Comparison of ENCODE assay signal across 24 cellular contexts in the genomic region with DNA sequence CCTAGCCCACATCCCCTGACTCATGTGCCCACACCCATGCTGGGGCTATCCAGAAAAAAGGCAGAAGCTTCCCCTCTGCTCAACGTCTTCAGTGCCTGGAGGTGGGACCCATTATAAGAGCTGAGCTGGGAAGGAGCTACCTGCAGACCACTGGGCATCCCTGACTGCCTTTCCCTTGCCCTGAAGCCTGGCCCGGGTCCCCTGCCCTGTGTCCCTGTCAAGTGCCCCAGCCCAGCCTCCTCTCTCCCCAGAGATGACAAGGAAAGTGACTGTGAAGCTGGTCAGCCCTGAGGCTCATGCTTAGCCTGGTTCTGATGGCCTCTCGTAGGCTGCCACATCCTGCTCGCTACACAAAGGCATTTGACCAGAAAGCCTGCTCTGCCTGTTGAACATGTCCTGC.
"Had no signal": no experiment of that assay in that cellular context is flagged by ENCODE, and none has a peak within 500 bp of the region (broad histone marks: within the 10 kb centered on the region; RNA-seq: fewer than 3 reads in every experiment).

No MANE protein-coding gene starts in this region.

- DNase-seq: IMR-90, Karpas-422, KG1, MG63, NCI-H1092, NCI-H1105 treated with DMSO at 0.1 percent for 48 hours, NCI-H1417 treated with DMSO at 0.1 percent for 48 hours, NCI-H146, NCI-H1694 treated with DMSO at 0.1 percent for 48 hours, NCI-H1930, NCI-H2081, NCI-H2107, NCI-H226, NCI-H446, NCI-H510A, NCI-H524 treated with DMSO at 0.1 percent for 48 hours, NCI-H69, NCI-H774, Right ventricle myocardium superior, RPMI8226, SIG-M5 had no signal

- H3K4me1 ChIP-seq: SJSA1 had no signal

- H3K36me3 ChIP-seq: MG63 had no signal

- H3K27ac ChIP-seq: SJSA1, SK-N-MC had no signal

- H3K9me3 ChIP-seq: MG63, SJSA1 had no signal

- H3K27me3 ChIP-seq: MG63, SJSA1 had no signal

- ATAC-seq: HepG2 had no signal

- H3K4me3 ChIP-seq: MG63, SJSA1, SK-N-MC had no signal
